Comparison of ENCODE assay signal across 8 cellular contexts in genomic region chr1:151839457-151840409, GRCh38. TPM values are rescaled to one million over a fixed set of nuclear protein-coding genes. Genes with fewer than 3 reads are reported as not detected.
DNase-seq lines count a peak whose midpoint lies in the region; ATAC-seq, FAIRE-seq and TF ChIP-seq lines count a peak whose summit lies in the region.

C2CD4D (minus strand) TSS chr1:151839820; CDS start chr1:151838989, 831 bp downstream.

- H3K36me3 ChIP-seq in HUES6 (ENCODE audit: control insufficient read depth, insufficient read depth, low read length), result no peaks in the 10 kb centered on the region
- H3K36me3 ChIP-seq in kidney (ENCODE audit: control insufficient read depth in 1 of 2, insufficient read depth in 2 of 2, low read length in 2 of 2), result no peaks in the 10 kb centered on the region

- peaks cover 6 to 13% of the 10 kb centered on the region in 2 donors for H3K36me3 Mint-ChIP-seq in CD14-positive monocyte

- H3K27ac ChIP-seq in HUES6 (ENCODE audit: low read depth, low read length) (peak within 1 kb of the TSS; percentile 52; the same call in 1 of the 2 replicates), kidney (ENCODE audit: low read depth in 2 of 2, low read length in 2 of 2) (peak within 1 kb of the TSS; percentile 78)

- intact Hi-C loops in CD14-positive monocyte (cut with micrococcal nuclease) (loop anchor here in 1 of 2 donors (5.0 kb wide), 1 partner anchor 302 kb away; no protein-coding TSS in a partner anchor), kidney (cut with DNase I) (no loop called here)

- H3K9me3 Mint-ChIP-seq in CD14-positive monocyte, result peaks cover 0 to 21% (median 14%) of the 10 kb centered on the region in 7 donors

- in situ Hi-C loops in T47D (cut with HindIII; ENCODE audit: low pct_unique_long_range_greater_than_20kb, low sequenced_read_pairs), result no loop called here

- H3K9ac ChIP-seq in HUES6 (ENCODE audit: low read length) (peak within 1 kb of the TSS; percentile 83), kidney (ENCODE audit: low read length in 2 of 2) (peak within 1 kb of the TSS in 1 of 2 donors; percentile 81)

- H3K4me1 ChIP-seq in HUES6 (ENCODE audit: control insufficient read depth, insufficient read depth, low read length), result peaks cover 11% of the 10 kb centered on the region; the same call in 1 of the 2 replicates
- peaks cover 20 to 31% of the 10 kb centered on the region in 2 donors for H3K4me1 ChIP-seq in kidney (ENCODE audit: control insufficient read depth in 1 of 2, insufficient read depth in 1 of 2, low read depth in 1 of 2, low read length in 2 of 2)

- ATAC-seq in GM21515 (IDR thresholded peaks at IDR 0.05; ENCODE audit: unreplicated experiment), result no peak

- H3K9me3 ChIP-seq in HUES6 (ENCODE audit: control insufficient read depth, insufficient read depth, low read depth, low read length) (no peaks in the 10 kb centered on the region), kidney (ENCODE audit: control insufficient read depth in 1 of 2, low read length in 2 of 2) (no peaks in the 10 kb centered on the region)

- peaks cover 45% of the 10 kb centered on the region for H3K27me3 ChIP-seq in HUES6 (ENCODE audit: control insufficient read depth, insufficient read depth, low read length)

- peak within 1 kb of the TSS; percentile 69 for H3K4me3 ChIP-seq in HUES6 (ENCODE audit: low read depth, low read length)
- H3K4me3 ChIP-seq in kidney (ENCODE audit: low read length in 2 of 2), result peak within 1 kb of the TSS; percentile 45 to 56

- no peak for FAIRE-seq in kidney (lab: Jason Lieb, UNC)

- H3K27ac Mint-ChIP-seq in CD14-positive monocyte, result no peak within 1 kb of the TSS

- peaks cover 52 to 79% (median 67%) of the 10 kb centered on the region in 3 donors for H3K27me3 Mint-ChIP-seq in CD14-positive monocyte (ENCODE audit: low read depth in 3 of 3)

- H3K4me1 Mint-ChIP-seq in CD14-positive monocyte, result peaks cover 47% of the 10 kb centered on the region

- TF ChIP-seq CTCF in CD14-positive monocyte (IDR thresholded peaks at IDR 0.05) (no peak), kidney (IDR thresholded peaks at IDR 0.05; ENCODE audit: borderline replicate concordance, extremely low read depth, insufficient read depth) (no peak)

- no peak for DNase-seq in CD14-positive monocyte (ENCODE audit: low spot score)
- peak; percentile 68 for DNase-seq in T-helper 9 cell
- peak; percentile 95 to 97 for DNase-seq in T47D (ENCODE audit: low read depth in 1 of 2, low spot score in 1 of 2)
- DNase-seq in kidney, result peak; percentile 90
- peak; percentile 47 to 51 for DNase-seq in stimulated activated CD4-positive, alpha-beta T cell treated with anti-CD3 and anti-CD28 coated beads, Interleukin-15, amount 100 ng/mL, for 1 hour (ENCODE audit: low read depth in 1 of 2, low spot score in 1 of 2)
- no peak for DNase-seq in OCI-M2 (lab: John Stamatoyannopoulos, UW; ENCODE audit: unreplicated experiment)

- peak within 1 kb of the TSS; percentile 72 to 91 for H3K4me3 Mint-ChIP-seq in CD14-positive monocyte

RNA-seq across cellular contexts. Expression of gene C2CD4D, which starts in this region (rescaled TPM):
- polyA plus RNA-seq in CD14-positive monocyte (not detected), kidney (ENCODE audit: insufficient read depth, low read depth, low replicate concordance) (0.43 TPM)
- 0.57 TPM for total RNA-seq in kidney

Comparison
In these comparisons a context has a peak if more than half of its experiments do, and no peak if none do; other contexts are left out.
1. Peak in DNase-seq, H3K4me3 ChIP-seq and H3K27ac ChIP-seq in kidney; RNA of the gene not detected or under 1 TPM.
2. DNase-seq: peak in T-helper 9 cell (single experiment), T47D (2 of 2) and stimulated activated CD4-positive, alpha-beta T cell treated with anti-CD3 and anti-CD28 coated beads, Interleukin-15, amount 100 ng/mL, for 1 hour (2 of 2); none in CD14-positive monocyte (single experiment) and OCI-M2 (single experiment).